Comparison of ENCODE assay signal across 2 cellular contexts in genomic region chr21:34372321-34372720, GRCh38.
TF ChIP-seq lines count a peak whose summit lies in the region.

No MANE protein-coding gene starts in this region.

TF ChIP-seq in K562, 482 proteins besides CTCF, POLR2A, EP300 and RAD21 (continues in another document):
- TF ChIP-seq CREB1 (IDR thresholded peaks at IDR 0.05), result no peak
- TF ChIP-seq CREB1 (CRISPR knock-in tag; IDR thresholded peaks at IDR 0.05), result no peak
- TF ChIP-seq TRIM28 (IDR thresholded peaks at IDR 0.05), result no peak
- no peak for TF ChIP-seq ATF6 (CRISPR knock-in tag; IDR thresholded peaks at IDR 0.05)
- peak; percentile 26; the same call in 1 of the 2 replicates for TF ChIP-seq PKNOX1 (IDR thresholded peaks at IDR 0.05)
- no peak for TF ChIP-seq ZKSCAN1 (IDR thresholded peaks at IDR 0.05; ENCODE audit: low read depth, low read length)
- TF ChIP-seq CAMTA2 (CRISPR knock-in tag; conservative IDR thresholded peaks at IDR 0.05), result no peak
- TF ChIP-seq HMBOX1 (IDR thresholded peaks at IDR 0.05), result no peak
- no peak for TF ChIP-seq EP400 (IDR thresholded peaks at IDR 0.05)
- no peak for TF ChIP-seq FOXM1 (IDR thresholded peaks at IDR 0.05; ENCODE audit: low read depth)
- no peak for TF ChIP-seq FOXM1 (CRISPR knock-in tag; IDR thresholded peaks at IDR 0.05; ENCODE audit: low read depth)
- no peak for TF ChIP-seq XRCC3 (IDR thresholded peaks at IDR 0.05)
- TF ChIP-seq CEBPB (tag; IDR thresholded peaks at IDR 0.05), result peak; percentile 11; the same call in 1 of the 2 replicates
- TF ChIP-seq ATF3 (IDR thresholded peaks at IDR 0.05), result peak; percentile 46
- no peak for TF ChIP-seq ATF3 (CRISPR knock-in tag; conservative IDR thresholded peaks at IDR 0.05)
- no peak for TF ChIP-seq MTA2 (IDR thresholded peaks at IDR 0.05; ENCODE audit: low read depth)
- TF ChIP-seq ZHX1 (conservative IDR thresholded peaks at IDR 0.05; ENCODE audit: low read length), result no peak
- TF ChIP-seq DDX20 (tag; IDR thresholded peaks at IDR 0.05; ENCODE audit: low read depth), result no peak
- TF ChIP-seq ZNF695 (CRISPR knock-in tag; IDR thresholded peaks at IDR 0.05), result no peak
- TF ChIP-seq USF1 (CRISPR knock-in tag; IDR thresholded peaks at IDR 0.05), result no peak
- no peak for TF ChIP-seq CREM (IDR thresholded peaks at IDR 0.05; ENCODE audit: low read depth)
- peak; percentile 68; the same call in 1 of the 2 replicates for TF ChIP-seq CEBPG (CRISPR knock-in tag; IDR thresholded peaks at IDR 0.05)
- no peak for TF ChIP-seq CEBPG (tag; conservative IDR thresholded peaks at IDR 0.05 in 1 of 2, IDR thresholded peaks at IDR 0.05 in 1 of 2)
- TF ChIP-seq BDP1 (IDR thresholded peaks at IDR 0.05; ENCODE audit: insufficient read depth, insufficient read length), result no peak
- TF ChIP-seq NR2C1 (IDR thresholded peaks at IDR 0.05), result no peak
- TF ChIP-seq NR2C1 (tag; IDR thresholded peaks at IDR 0.05), result no peak
- TF ChIP-seq ZC3H4 (CRISPR knock-in tag; IDR thresholded peaks at IDR 0.05; ENCODE audit: borderline replicate concordance), result no peak
- TF ChIP-seq PPARD (CRISPR knock-in tag; IDR thresholded peaks at IDR 0.05), result no peak
- TF ChIP-seq SAP30 (IDR thresholded peaks at IDR 0.05; ENCODE audit: borderline replicate concordance, insufficient read depth, low read depth, low read length, poor library complexity, severe bottlenecking), result no peak

TF ChIP-seq in liver, 16 proteins besides CTCF, POLR2A, EP300 and RAD21:
- TF ChIP-seq HNF4A (conservative IDR thresholded peaks at IDR 0.05), result peak; percentile 59 to 77
- peak in 1 of 2 donors; percentile 32 for TF ChIP-seq RXRA (IDR thresholded peaks at IDR 0.05)
- TF ChIP-seq YY1 (IDR thresholded peaks at IDR 0.05), result no peak
